Comparison of ENCODE assay signal across 11 cellular contexts in genomic region chr4:127967141-127967775, GRCh38. TPM values are rescaled to one million over a fixed set of nuclear protein-coding genes. Genes with fewer than 3 reads are reported as not detected.
A peak's percentile ranks its signal among the peaks of the same experiment; 100 is the strongest.
DNase-seq lines count a peak whose midpoint lies in the region; ATAC-seq and TF ChIP-seq lines count a peak whose summit lies in the region.
"Had no signal": no experiment of that assay in that cellular context is flagged by ENCODE, and none has a peak within 500 bp of the region (broad histone marks: within the 10 kb centered on the region; RNA-seq: fewer than 3 reads in every experiment).

No MANE protein-coding gene starts in this region.

- no peak overlapping the region for H3K56ac ChIP-seq in IMR-90 (ENCODE audit: extremely low read depth, insufficient read depth, low read length)

- H2AFZ ChIP-seq in IMR-90 (replicated peaks; ENCODE audit: low read length, poor library complexity): no peak overlapping the region

- H3K4me1 ChIP-seq in IMR-90 (ENCODE audit: control insufficient read depth, insufficient read depth, low read length) (no peaks in the 10 kb centered on the region), adipocyte (ENCODE audit: control insufficient read depth, insufficient read depth, low read length) (peaks cover 7% of the 10 kb centered on the region)
- H3K4me1 ChIP-seq: colonic mucosa had no signal

- no peaks in the 10 kb centered on the region for H3K27me3 Mint-ChIP-seq in natural killer cell (ENCODE audit: low read depth in 2 of 2)
- no peaks in the 10 kb centered on the region for H3K27me3 Mint-ChIP-seq in CD14-positive monocyte (ENCODE audit: low read depth in 3 of 3)

- POLR2A ChIA-PET in IMR-90 (lab: Charles Lee; ENCODE audit: unreplicated experiment): no interaction called here

- H3K4me1 Mint-ChIP-seq in natural killer cell: peaks cover 30 to 32% of the 10 kb centered on the region in 2 donors
- peaks cover 26% of the 10 kb centered on the region for H3K4me1 Mint-ChIP-seq in CD14-positive monocyte

- H2BK120ac ChIP-seq in IMR-90 (ENCODE audit: low read depth, low read length): no peak overlapping the region

- H3K36me3 Mint-ChIP-seq in natural killer cell (no peaks in the 10 kb centered on the region), CD14-positive monocyte (peaks cover 9 to 24% of the 10 kb centered on the region in 2 donors)

- no peak overlapping the region for H2BK15ac ChIP-seq in IMR-90 (ENCODE audit: low read depth, low read length)

- intact Hi-C loops in IMR-90 (cut with micrococcal nuclease): loop anchor here (10.0 kb wide), 1 partner anchor 182 kb away; the partner anchor contains the start of gene HSPA4L
- intact Hi-C loops in natural killer cell (cut with micrococcal nuclease): loop anchor here (5.0 kb wide), 1 partner anchor 1125 kb away; the partner anchor contains the start of gene SCLT1
- intact Hi-C loops in CD14-positive monocyte (cut with micrococcal nuclease): loop anchor here (5.0 to 10.0 kb wide), 4 partner anchors 85 to 1128 kb away; partner anchors contain the start of genes C4orf33 (in 1 of the 2), LARP1B (in 1 of the 2), PGRMC2 (in 1 of the 2) and PLK4 (in 1 of the 2)

- TF ChIP-seq CTCF in IMR-90 (conservative IDR thresholded peaks at IDR 0.05; ENCODE audit: low read depth, low read length) (no peak), natural killer cell (IDR thresholded peaks at IDR 0.05) (no peak), CD14-positive monocyte (IDR thresholded peaks at IDR 0.05) (no peak)

- DNase-seq in NCI-H2171 treated with DMSO at 0.1 percent for 48 hours (lab: John Stamatoyannopoulos, UW) (peak; percentile 5), NCI-H2171 (lab: John Stamatoyannopoulos, UW) (no peak), IMR-90 (peak; percentile 66), adipocyte (ENCODE audit: low read depth) (peak; percentile 29), natural killer cell (no peak), CD14-positive monocyte (ENCODE audit: low spot score) (no peak), amygdala (lab: John Stamatoyannopoulos, UW) (no peak)
- DNase-seq: colonic mucosa, left colon, NCI-H1436 treated with DMSO at 0.1 percent for 48 hours had no signal

- CTCF ChIA-PET in IMR-90 (lab: Yijun Ruan, JAX): no interaction called here

- peaks cover 15 to 55% of the 10 kb centered on the region in 2 experiments for H3K79me1 ChIP-seq in IMR-90 (ENCODE audit: low read depth in 1 of 2, low read length in 2 of 2)

- H3K27ac ChIP-seq in IMR-90 (ENCODE audit: insufficient read depth, low read length): no peak overlapping the region
- H3K27ac ChIP-seq: colonic mucosa had no signal

- H3K4ac ChIP-seq in IMR-90 (ENCODE audit: low read depth, low read length): no peak overlapping the region

- no peak overlapping the region for H2AK9ac ChIP-seq in IMR-90 (replicated peaks; ENCODE audit: low read depth, low read length, poor library complexity)

- H3K27ac Mint-ChIP-seq in natural killer cell: peak overlapping the region in 1 of 2 donors; percentile 42
- H3K27ac Mint-ChIP-seq in CD14-positive monocyte: no peak overlapping the region

- H3K9ac ChIP-seq in IMR-90 (ENCODE audit: low read depth, low read length) (no peak overlapping the region), adipocyte (ENCODE audit: low read length) (no peak overlapping the region)

- peak overlapping the region; percentile 3 for H3K4me3 Mint-ChIP-seq in natural killer cell
- no peak overlapping the region for H3K4me3 Mint-ChIP-seq in CD14-positive monocyte

- TF ChIP-seq POLR2A in IMR-90 (IDR thresholded peaks at IDR 0.05; ENCODE audit: low read depth, low read length): no peak

- H3K4me3 ChIP-seq in IMR-90 (ENCODE audit: insufficient read depth, low read depth, low read length) (no peak overlapping the region), adipocyte (ENCODE audit: low read length) (no peak overlapping the region)

- H3K27me3 ChIP-seq in IMR-90 (ENCODE audit: control insufficient read depth, insufficient read depth, low read length) (no peaks in the 10 kb centered on the region), adipocyte (replicated peaks; ENCODE audit: control insufficient read depth, insufficient read depth, low read length) (no peaks in the 10 kb centered on the region)
- H3K27me3 ChIP-seq: colonic mucosa had no signal

- no peak overlapping the region for H4K91ac ChIP-seq in IMR-90 (ENCODE audit: insufficient read depth, low read depth, low read length)

- H2BK20ac ChIP-seq in IMR-90 (ENCODE audit: low read depth, low read length): no peak overlapping the region

- no peak overlapping the region for H2BK5ac ChIP-seq in IMR-90 (ENCODE audit: low read depth, low read length, poor library complexity, severe bottlenecking)

- in situ Hi-C loops in IMR-90 (cut with MboI; ENCODE audit: low sequenced_read_pairs): no loop called here

- no peak overlapping the region for H3K23ac ChIP-seq in IMR-90 (ENCODE audit: low read depth, low read length)

- no peak for TF ChIP-seq RAD21 in IMR-90 (IDR thresholded peaks at IDR 0.05; ENCODE audit: low read length)

- H3K9me3 ChIP-seq in IMR-90 (ENCODE audit: control insufficient read depth, insufficient read depth, low read length) (no peaks in the 10 kb centered on the region), adipocyte (ENCODE audit: control insufficient read depth, low read length) (no peaks in the 10 kb centered on the region)
- H3K9me3 ChIP-seq: colonic mucosa had no signal

- H4K5ac ChIP-seq in IMR-90 (ENCODE audit: low read depth, low read length): no peak overlapping the region

- H3K14ac ChIP-seq in IMR-90 (replicated peaks; ENCODE audit: low read depth, low read length): no peak overlapping the region

- 0 out of 2 replicates have a peak, but pooled peaks cover 2% of the 10 kb centered on the region for H3K36me3 ChIP-seq in IMR-90 (ENCODE audit: control insufficient read depth, insufficient read depth, low read length)
- no peaks in the 10 kb centered on the region for H3K36me3 ChIP-seq in adipocyte (ENCODE audit: control insufficient read depth, insufficient read depth, low read length, severe bottlenecking)
- H3K36me3 ChIP-seq: colonic mucosa had no signal

- no peak overlapping the region for H2AK5ac ChIP-seq in IMR-90 (ENCODE audit: low read depth, low read length)

- H3K4me2 ChIP-seq in IMR-90 (ENCODE audit: low read depth, low read length): no peak overlapping the region; the same call in 1 of the 2 replicates

- H3K18ac ChIP-seq in IMR-90 (ENCODE audit: low read depth, low read length): no peak overlapping the region

- dilution Hi-C loops in IMR-90 (cut with HindIII; ENCODE audit: low sequenced_read_pairs, unreplicated experiment): no loop called here

- no TSS peak for BruUV-seq in IMR-90 (replicated peaks; lab: Mats Ljungman, UMichigan)

- H4K8ac ChIP-seq in IMR-90 (ENCODE audit: low read depth in 2 of 2, low read length in 2 of 2): no peak overlapping the region

- no peaks in the 10 kb centered on the region for H4K20me1 ChIP-seq in IMR-90 (ENCODE audit: insufficient read depth, low read length)

- no CpG with 5 or more reads among the region's 1 CpG for WGBS in IMR-90 (ENCODE audit: extremely low coverage in 2 of 2, insufficient read length in 1 of 2), 2 experiments

- H3K9me1 ChIP-seq in IMR-90 (ENCODE audit: insufficient read depth, low read length): peaks cover 2% of the 10 kb centered on the region; the same call in 1 of the 2 replicates

- ATAC-seq in IMR-90 (ENCODE audit: low read depth) (no peak), natural killer cell (no peak), HG02642 (IDR thresholded peaks at IDR 0.05; ENCODE audit: poor library complexity, unreplicated experiment) (no peak)
- ATAC-seq: left colon had no signal

- H3K9me3 Mint-ChIP-seq in natural killer cell (no peaks in the 10 kb centered on the region), CD14-positive monocyte (peaks cover 0 to 1% (median 0%) of the 10 kb centered on the region in 7 donors)

TF ChIP-seq in IMR-90, 13 proteins besides CTCF, POLR2A, EP300 and RAD21:
- TF ChIP-seq MAZ (IDR thresholded peaks at IDR 0.05; ENCODE audit: borderline replicate concordance, low read depth, low read length): no peak
- TF ChIP-seq MXI1 (IDR thresholded peaks at IDR 0.05; ENCODE audit: borderline replicate concordance, low read depth, low read length): no peak

RNA-seq across cellular contexts. Expression of gene ABHD18, which starts 2.1 kb away (rescaled TPM):
- total RNA-seq in IMR-90 (2012; rRNA removed): 4.3 and 4.7 TPM in 2 replicates
- polyA plus RNA-seq in IMR-90 (2012; rRNA removed): 1.2 and 2.4 TPM in 2 replicates
- polyA plus RNA-seq in IMR-90 (2012; cell fraction: cytosol; rRNA removed): 0.22 and 0.30 TPM in 2 replicates
- 0.90 and 7.6 TPM in 2 replicates for polyA plus RNA-seq in IMR-90 (2012; cell fraction: nucleus; rRNA removed; ENCODE audit: low replicate concordance)
- 10 to 100 TPM; 16.0 to 21.9 (median 17.6) TPM for total RNA-seq in natural killer cell
- polyA plus RNA-seq in CD14-positive monocyte: 1 to 10 TPM; 6.4 to 9.5 TPM

RNA-seq across cellular contexts. Expression of gene MFSD8, which starts 2.3 kb away (rescaled TPM):
- 31.4 and 36.7 TPM in 2 replicates for total RNA-seq in IMR-90 (2012; rRNA removed)
- polyA plus RNA-seq in IMR-90 (2012; rRNA removed): 6.5 and 8.8 TPM in 2 replicates
- 1.4 and 2.1 TPM in 2 replicates for polyA plus RNA-seq in IMR-90 (2012; cell fraction: cytosol; rRNA removed)
- polyA plus RNA-seq in IMR-90 (2012; cell fraction: nucleus; rRNA removed; ENCODE audit: low replicate concordance): 4.5 and 48.5 TPM in 2 replicates
- 10 to 100 TPM; 25.9 to 34.0 (median 25.9) TPM for total RNA-seq in natural killer cell
- 10 to 100 TPM in 1 of 2 donors, 1 to 10 TPM in 1; 7.0 to 14.2 TPM for polyA plus RNA-seq in CD14-positive monocyte

Comparison
In these comparisons a context has a peak if more than half of its experiments do, and no peak if none do; other contexts are left out.
1. DNase-seq: peak in NCI-H2171 treated with DMSO at 0.1 percent for 48 hours (single experiment), IMR-90 (single experiment) and adipocyte (single experiment); none in NCI-H2171 (single experiment), natural killer cell (single experiment), CD14-positive monocyte (single experiment) and amygdala (0 of 56).